ENCODE assay signal across 16 cellular contexts in genomic region chr11:116688202-116688540, GRCh38.
DNase-seq lines count a peak whose midpoint lies in the region; ATAC-seq and TF ChIP-seq lines count a peak whose summit lies in the region.
"Had no signal": no experiment of that assay in that cellular context is flagged by ENCODE, and none has a peak within 500 bp of the region (broad histone marks: within the 10 kb centered on the region; RNA-seq: fewer than 3 reads in every experiment).

No MANE protein-coding gene starts in this region.

- peak overlapping the region; percentile 87; the same call in 1 of the 2 replicates for H3K27ac ChIP-seq in GM23338 (ENCODE audit: low read depth)
- H3K27ac ChIP-seq in IMR-90 (ENCODE audit: insufficient read depth, low read length), result no peak overlapping the region
- no peak overlapping the region for H3K27ac ChIP-seq in neural progenitor cell
- H3K27ac ChIP-seq: GM23248 had no signal

- H4K8ac ChIP-seq in IMR-90 (ENCODE audit: low read depth in 2 of 2, low read length in 2 of 2), result no peak overlapping the region

- H3K9me3 ChIP-seq in IMR-90 (ENCODE audit: control insufficient read depth, insufficient read depth, low read length) (no peaks in the 10 kb centered on the region), neural progenitor cell (ENCODE audit: low read depth) (no peaks in the 10 kb centered on the region)

- H3K36me3 Mint-ChIP-seq in GM23338 (ENCODE audit: low read depth) (peaks cover 9% of the 10 kb centered on the region), glutamatergic neuron (ENCODE audit: unreplicated experiment) (peaks cover 5% of the 10 kb centered on the region), neural progenitor cell (no peaks in the 10 kb centered on the region)
- H3K36me3 Mint-ChIP-seq: IgD-negative memory B cell had no signal

- H3K79me2 ChIP-seq in GM23338 (replicated peaks; ENCODE audit: insufficient read depth) (no peaks in the 10 kb centered on the region), neural progenitor cell (ENCODE audit: low read depth) (no peaks in the 10 kb centered on the region)

- in situ Hi-C loops in IMR-90 (cut with MboI; ENCODE audit: low sequenced_read_pairs), result loop anchor here (5.0 to 25.0 kb wide), 3 partner anchors 231 to 1351 kb away; no protein-coding TSS in a partner anchor

- H2AFZ ChIP-seq in GM23338 (peak overlapping the region; percentile 95; the same call in 1 of the 2 replicates), IMR-90 (replicated peaks; ENCODE audit: low read length, poor library complexity) (peak overlapping the region; percentile 66), neural progenitor cell (replicated peaks) (peak overlapping the region; percentile 86)
- H2AFZ ChIP-seq: GM23248 had no signal

- H3K4me1 ChIP-seq in GM23338 (ENCODE audit: insufficient read depth), result peaks cover 29% of the 10 kb centered on the region
- H3K4me1 ChIP-seq in IMR-90 (ENCODE audit: control insufficient read depth, insufficient read depth, low read length), result no peaks in the 10 kb centered on the region
- H3K4me1 ChIP-seq in neural progenitor cell, result peaks cover 17% of the 10 kb centered on the region

- H3K4me3 ChIP-seq in GM23338, result peak overlapping the region; percentile 38; the same call in 1 of the 2 replicates
- H3K4me3 ChIP-seq in IMR-90 (ENCODE audit: insufficient read depth, low read depth, low read length), result no peak overlapping the region
- H3K4me3 ChIP-seq in neural progenitor cell, result no peak overlapping the region
- H3K4me3 ChIP-seq: GM23248 had no signal

- H3K27me3 ChIP-seq in GM23338 (ENCODE audit: insufficient read depth), result no peaks in the 10 kb centered on the region
- peaks cover 11% of the 10 kb centered on the region for H3K27me3 ChIP-seq in IMR-90 (ENCODE audit: control insufficient read depth, insufficient read depth, low read length)
- no peaks in the 10 kb centered on the region for H3K27me3 ChIP-seq in neural progenitor cell

- H4K20me1 ChIP-seq in GM23338 (replicated peaks; ENCODE audit: insufficient read depth), result no peaks in the 10 kb centered on the region
- no peaks in the 10 kb centered on the region for H4K20me1 ChIP-seq in IMR-90 (ENCODE audit: insufficient read depth, low read length)
- no peaks in the 10 kb centered on the region for H4K20me1 ChIP-seq in neural progenitor cell (ENCODE audit: low read depth)

- H3K9ac ChIP-seq in IMR-90 (ENCODE audit: low read depth, low read length) (no peak overlapping the region), neural progenitor cell (no peak overlapping the region)
- H3K9ac ChIP-seq: GM23248 had no signal

- peaks cover 14% of the 10 kb centered on the region for H3K27me3 Mint-ChIP-seq in GM23338 (ENCODE audit: insufficient read depth, low read depth, poor library complexity)
- H3K27me3 Mint-ChIP-seq in glutamatergic neuron (ENCODE audit: unreplicated experiment), result peaks cover 9% of the 10 kb centered on the region
- H3K27me3 Mint-ChIP-seq in neural progenitor cell (ENCODE audit: insufficient read depth, low read depth), result peaks cover 9% of the 10 kb centered on the region

- H3K36me3 ChIP-seq in GM23338 (ENCODE audit: insufficient read depth), result no peaks in the 10 kb centered on the region
- no peaks in the 10 kb centered on the region for H3K36me3 ChIP-seq in IMR-90 (ENCODE audit: control insufficient read depth, insufficient read depth, low read length)
- H3K36me3 ChIP-seq in neural progenitor cell, result no peaks in the 10 kb centered on the region

- no peak overlapping the region for H3K23ac ChIP-seq in IMR-90 (ENCODE audit: low read depth, low read length)

- H3K9me2 ChIP-seq in GM23338 (ENCODE audit: insufficient read depth), result no peaks in the 10 kb centered on the region

- no TSS peak for BruUV-seq in IMR-90 (replicated peaks; lab: Mats Ljungman, UMichigan)

- intact Hi-C loops in IMR-90 (cut with micrococcal nuclease), result no loop called here

- peak; percentile 3; the same call in 1 of the 3 replicates for ATAC-seq in GM23338
- ATAC-seq in IMR-90 (ENCODE audit: low read depth), result no peak
- no peak for ATAC-seq in HG02623 (IDR thresholded peaks at IDR 0.05; ENCODE audit: unreplicated experiment)
- ATAC-seq: Right ventricle myocardium inferior had no signal

- H3K4me3 Mint-ChIP-seq in GM23338 (no peak overlapping the region; the same call in 2 of the 3 replicates), glutamatergic neuron (ENCODE audit: unreplicated experiment) (no peak overlapping the region), neural progenitor cell (no peak overlapping the region)
- H3K4me3 Mint-ChIP-seq: IgD-negative memory B cell had no signal

- H3K9me3 Mint-ChIP-seq in GM23338 (peaks cover 13% of the 10 kb centered on the region; the same call in 2 of the 3 replicates), glutamatergic neuron (ENCODE audit: unreplicated experiment) (peaks cover 10% of the 10 kb centered on the region), neural progenitor cell (peaks cover 7% of the 10 kb centered on the region)

- DNase-seq in GM23338 (ENCODE audit: low spot score) (no peak), IMR-90 (no peak), glutamatergic neuron (no peak), neural progenitor cell (ENCODE audit: low spot score) (no peak), SK-N-DZ (ENCODE audit: low spot score) (no peak), NCI-H748 (lab: John Stamatoyannopoulos, UW; ENCODE audit: unreplicated experiment) (no peak)
- DNase-seq: AML-193, GM23248, MM.1S, NCI-H2029 treated with DMSO at 0.1 percent for 48 hours, NCI-H446, NCI-H526 treated with DMSO at 0.1 percent for 48 hours, SW 1271 had no signal

- no peak overlapping the region for H3K4ac ChIP-seq in IMR-90 (ENCODE audit: low read depth, low read length)

- H2BK15ac ChIP-seq in IMR-90 (ENCODE audit: low read depth, low read length), result no peak overlapping the region

- H2BK20ac ChIP-seq in IMR-90 (ENCODE audit: low read depth, low read length), result no peak overlapping the region

- H3K27ac Mint-ChIP-seq in GM23338, result peak overlapping the region; percentile 93
- peak overlapping the region; percentile 81 for H3K27ac Mint-ChIP-seq in glutamatergic neuron (ENCODE audit: unreplicated experiment)
- H3K27ac Mint-ChIP-seq in neural progenitor cell, result no peak overlapping the region

- no peaks in the 10 kb centered on the region for H3F3A ChIP-seq in GM23338 (replicated peaks; ENCODE audit: low read depth)
- H3F3A ChIP-seq in neural progenitor cell (ENCODE audit: low read depth), result no peaks in the 10 kb centered on the region

- H3K18ac ChIP-seq in IMR-90 (ENCODE audit: low read depth, low read length), result no peak overlapping the region

- H3K14ac ChIP-seq in IMR-90 (replicated peaks; ENCODE audit: low read depth, low read length), result no peak overlapping the region

- H3K4me2 ChIP-seq in GM23338, result peak overlapping the region; percentile 72
- no peak overlapping the region for H3K4me2 ChIP-seq in IMR-90 (ENCODE audit: low read depth, low read length)
- H3K4me2 ChIP-seq in neural progenitor cell, result peak overlapping the region; percentile 61

- no peak overlapping the region for H2BK120ac ChIP-seq in IMR-90 (ENCODE audit: low read depth, low read length)

- no peak for TF ChIP-seq RAD21 in IMR-90 (IDR thresholded peaks at IDR 0.05; ENCODE audit: low read length)

- no peak overlapping the region for H2AK5ac ChIP-seq in IMR-90 (ENCODE audit: low read depth, low read length)

- POLR2A ChIA-PET in IMR-90 (lab: Charles Lee; ENCODE audit: unreplicated experiment), result no interaction called here

- no peak overlapping the region for H4K91ac ChIP-seq in IMR-90 (ENCODE audit: insufficient read depth, low read depth, low read length)

- H3K9me1 ChIP-seq in IMR-90 (ENCODE audit: insufficient read depth, low read length), result 0 out of 2 replicates have a peak, but pooled peaks cover 3% of the 10 kb centered on the region

- H4K5ac ChIP-seq in IMR-90 (ENCODE audit: low read depth, low read length), result no peak overlapping the region

- H3K4me1 Mint-ChIP-seq in GM23338, result peaks cover 31% of the 10 kb centered on the region
- peaks cover 21% of the 10 kb centered on the region for H3K4me1 Mint-ChIP-seq in glutamatergic neuron (ENCODE audit: low read depth, unreplicated experiment)
- peaks cover 16% of the 10 kb centered on the region for H3K4me1 Mint-ChIP-seq in neural progenitor cell
- H3K4me1 Mint-ChIP-seq: IgD-negative memory B cell had no signal

- no peak for TF ChIP-seq POLR2A in IMR-90 (IDR thresholded peaks at IDR 0.05; ENCODE audit: low read depth, low read length)

- H2BK5ac ChIP-seq in IMR-90 (ENCODE audit: low read depth, low read length, poor library complexity, severe bottlenecking), result no peak overlapping the region

- no peak overlapping the region for H3K56ac ChIP-seq in IMR-90 (ENCODE audit: extremely low read depth, insufficient read depth, low read length)

- WGBS in IMR-90 (ENCODE audit: extremely low coverage in 2 of 2, insufficient read length in 1 of 2), 2 experiments, result no CpG with 5 or more reads among the region's 6 CpGs

- no peaks in the 10 kb centered on the region for H3K79me1 ChIP-seq in IMR-90 (ENCODE audit: low read depth in 1 of 2, low read length in 2 of 2)

- dilution Hi-C loops in IMR-90 (cut with HindIII; ENCODE audit: low sequenced_read_pairs, unreplicated experiment), result no loop called here

- TF ChIP-seq CTCF in GM23338 (conservative IDR thresholded peaks at IDR 0.05; ENCODE audit: low read depth in 2 of 2) (no peak), IMR-90 (conservative IDR thresholded peaks at IDR 0.05; ENCODE audit: low read depth, low read length) (no peak), glutamatergic neuron (IDR thresholded peaks at IDR 0.05; ENCODE audit: partially characterized antibody, unreplicated experiment) (no peak), neural progenitor cell (IDR thresholded peaks at IDR 0.05) (no peak)

- CTCF ChIA-PET in IMR-90 (lab: Yijun Ruan, JAX), result no interaction called here

- no peak overlapping the region for H2AK9ac ChIP-seq in IMR-90 (replicated peaks; ENCODE audit: low read depth, low read length, poor library complexity)

TF ChIP-seq in IMR-90, 13 proteins besides CTCF, POLR2A, EP300 and RAD21 (continues in another document):
- TF ChIP-seq MXI1 (IDR thresholded peaks at IDR 0.05; ENCODE audit: borderline replicate concordance, low read depth, low read length), result no peak
- no peak for TF ChIP-seq CHD1 (IDR thresholded peaks at IDR 0.05; ENCODE audit: low read depth, low read length)
- no peak for TF ChIP-seq FOS (IDR thresholded peaks at IDR 0.05; ENCODE audit: low read depth, low read length)
- TF ChIP-seq RCOR1 (IDR thresholded peaks at IDR 0.05; ENCODE audit: insufficient replicate concordance, low read length), result no peak
- TF ChIP-seq NFE2L2 (IDR thresholded peaks at IDR 0.05; ENCODE audit: low read depth, low read length), result no peak
- TF ChIP-seq MAFK (IDR thresholded peaks at IDR 0.05; ENCODE audit: low read depth, low read length), result no peak
- TF ChIP-seq RFX5 (IDR thresholded peaks at IDR 0.05; ENCODE audit: low read depth, low read length), result no peak
- no peak for TF ChIP-seq SMC3 (IDR thresholded peaks at IDR 0.05; ENCODE audit: low read depth, low read length)
